In the genomic region with DNA sequence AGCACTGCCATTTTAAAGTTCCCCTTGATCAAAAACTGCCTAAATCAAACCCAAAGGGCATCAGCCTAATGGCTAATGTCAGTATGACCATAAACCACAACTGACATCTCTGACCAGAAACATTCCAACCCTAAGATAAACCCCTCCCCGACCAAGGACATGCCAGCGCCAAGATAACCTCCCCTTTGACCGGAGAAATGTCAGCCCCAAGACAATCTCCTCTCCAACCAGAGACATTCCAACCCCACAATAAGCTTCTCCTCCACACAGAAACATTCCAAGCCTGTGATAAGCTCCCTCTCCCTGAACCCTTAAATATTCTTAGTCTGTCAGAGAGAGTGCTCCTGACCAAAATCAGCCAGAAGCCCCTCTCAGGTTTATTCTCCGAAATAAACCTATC, we compare ENCODE assay signal across 6 cellular contexts. TPM values are rescaled to one million over a fixed set of nuclear protein-coding genes. Genes with fewer than 3 reads are reported as not detected.
"Had no signal": no experiment of that assay in that cellular context is flagged by ENCODE, and none has a peak within 500 bp of the region (broad histone marks: within the 10 kb centered on the region; RNA-seq: fewer than 3 reads in every experiment).

No MANE protein-coding gene starts in this region.

- H3K27ac Mint-ChIP-seq: GM23338, H9 had no signal

- ATAC-seq: GM23338, K562 had no signal

- H3K4me3 Mint-ChIP-seq: GM23338, H9 had no signal

- DNase-seq: H9, HCEC 1CT, IMR-90 had no signal

- H3K4me3 ChIP-seq: GM23338, K562 had no signal

RNA-seq across cellular contexts. Expression of a gene that starts 23.9 kb away (rescaled TPM):
- total RNA-seq: HT-29, IMR-90, K562 had no signal
